Comparison of ENCODE assay signal across 8 cellular contexts in the genomic region with DNA sequence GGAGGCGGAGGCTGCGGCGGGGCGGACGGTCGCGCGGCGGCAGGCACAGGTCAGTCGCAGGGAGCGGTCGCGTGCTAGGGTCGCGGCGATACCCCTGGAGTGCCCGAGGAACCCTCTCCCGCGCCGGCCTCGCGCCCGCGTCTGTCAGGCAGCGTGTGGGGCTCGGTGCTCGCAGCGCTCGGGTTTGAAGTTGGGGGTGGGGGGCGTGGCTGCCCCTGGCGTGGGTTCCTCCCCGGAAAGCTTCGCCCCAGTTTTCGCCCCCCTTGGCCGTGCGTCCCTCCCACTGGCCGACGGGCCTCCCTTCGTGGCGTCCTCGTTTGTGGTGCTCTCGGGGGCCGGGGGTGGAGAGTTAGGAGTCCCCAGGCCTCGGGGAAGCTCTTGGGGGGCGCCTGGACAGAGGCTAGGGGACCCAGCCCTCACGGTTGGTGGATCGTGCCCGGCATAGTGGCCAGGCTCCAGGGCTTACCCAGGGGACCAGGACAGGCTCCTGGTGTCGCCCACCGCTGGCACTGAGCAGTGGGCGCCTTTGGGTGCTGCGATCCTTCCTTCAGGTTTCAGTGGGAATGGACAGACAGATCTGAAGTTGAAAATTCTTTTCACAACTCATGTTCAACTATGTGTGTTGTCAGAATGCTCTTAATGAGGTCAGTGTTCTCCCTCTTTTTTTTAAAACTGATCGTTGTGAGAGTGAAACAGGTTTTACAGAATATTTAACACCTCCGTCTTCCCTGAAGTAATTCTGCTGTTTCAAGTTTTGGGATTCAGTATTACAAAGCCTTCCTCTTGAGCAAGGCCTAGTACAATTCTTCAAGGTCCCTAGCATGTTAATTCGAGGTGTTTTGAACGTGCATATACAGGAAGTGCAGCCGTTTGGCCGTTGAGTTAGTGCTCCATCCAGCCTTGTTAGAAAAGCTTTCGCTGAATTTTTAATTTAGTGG. TPM values are rescaled to one million over a fixed set of nuclear protein-coding genes. Genes with fewer than 3 reads are reported as not detected.
A peak's percentile ranks its signal among the peaks of the same experiment; 100 is the strongest.
DNase-seq lines count a peak whose midpoint lies in the region; ATAC-seq and TF ChIP-seq lines count a peak whose summit lies in the region.

No MANE protein-coding gene starts in this region.

- H3K4me1 Mint-ChIP-seq in activated T-helper 17 cell treated with anti-CD3 and anti-CD28 coated beads, Interleukin-2, amount 50 U/mL, for 72 hours, result peaks cover 19% of the 10 kb centered on the region

- no peaks in the 10 kb centered on the region for H3K27me3 ChIP-seq in gastrocnemius medialis

- peaks cover 13 to 21% of the 10 kb centered on the region in 2 donors for H3K4me1 ChIP-seq in gastrocnemius medialis

- H3K27me3 Mint-ChIP-seq in activated T-helper 17 cell treated with anti-CD3 and anti-CD28 coated beads, Interleukin-2, amount 50 U/mL, for 72 hours, result peaks cover 3% of the 10 kb centered on the region

- peaks cover 0 to 6% of the 10 kb centered on the region in 2 donors for H3K36me3 ChIP-seq in gastrocnemius medialis

- no peak for ATAC-seq in activated T-helper 17 cell treated with anti-CD3 and anti-CD28 coated beads, Interleukin-2, amount 50 U/mL, for 72 hours (replicated peaks)
- peak; percentile 5 to 8 for ATAC-seq in gastrocnemius medialis

- peak overlapping the region; percentile 91 for H3K27ac Mint-ChIP-seq in activated T-helper 17 cell treated with anti-CD3 and anti-CD28 coated beads, Interleukin-2, amount 50 U/mL, for 72 hours

- no peaks in the 10 kb centered on the region for H3K9me3 ChIP-seq in gastrocnemius medialis

- no peak for TF ChIP-seq POLR2A in gastrocnemius medialis (IDR thresholded peaks at IDR 0.05)

- H3K4me3 Mint-ChIP-seq in activated T-helper 17 cell treated with anti-CD3 and anti-CD28 coated beads, Interleukin-2, amount 50 U/mL, for 72 hours, result peak overlapping the region; percentile 89

- intact Hi-C loops in gastrocnemius medialis (cut with DNase I; ENCODE audit: low total_unique reads), result loop anchor here (1.0 to 10.0 kb wide), 4 partner anchors 41 to 439 kb away; partner anchors contain the start of genes PPP4R1, TWSG1 and VAPA

- DNase-seq in NCI-H2081 (lab: John Stamatoyannopoulos, UW), result peak; percentile 3 to 15
- no peak for DNase-seq in NCI-H2081 treated with DMSO at 0.1 percent for 48 hours (lab: John Stamatoyannopoulos, UW)
- no peak for DNase-seq in HFF-Myc (ENCODE audit: extremely low read depth, low read depth)
- DNase-seq in NOMO-1 treated with DMSO at 0.1 percent for 48 hours (lab: John Stamatoyannopoulos, UW; ENCODE audit: unreplicated experiment), result peak; percentile 53
- peak; percentile 15 for DNase-seq in globus pallidus (ENCODE audit: low spot score)
- DNase-seq in gastrocnemius medialis, result peak in 1 of 2 donors; percentile 3
- no peak for DNase-seq in cerebellar nuclear complex (lab: John Stamatoyannopoulos, UW)

- H3K4me3 ChIP-seq in HFF-Myc (replicated peaks; ENCODE audit: low read depth, low read length) (peak overlapping the region; percentile 92), gastrocnemius medialis (peak overlapping the region; percentile 72 to 93 (median 81))

- in situ Hi-C loops in gastrocnemius medialis (cut with MboI; ENCODE audit: low sequenced_read_pairs in 4 of 4), result no loop called here

- no peaks in the 10 kb centered on the region for H3K9me3 Mint-ChIP-seq in activated T-helper 17 cell treated with anti-CD3 and anti-CD28 coated beads, Interleukin-2, amount 50 U/mL, for 72 hours

- H3K27ac ChIP-seq in gastrocnemius medialis, result peak overlapping the region; percentile 83 to 98 (median 91)

- peaks cover 29% of the 10 kb centered on the region for H3K36me3 Mint-ChIP-seq in activated T-helper 17 cell treated with anti-CD3 and anti-CD28 coated beads, Interleukin-2, amount 50 U/mL, for 72 hours (ENCODE audit: low read depth)

- TF ChIP-seq CTCF in HFF-Myc (IDR thresholded peaks at IDR 0.05; ENCODE audit: low read depth, low read length, missing control alignments) (no peak), gastrocnemius medialis (IDR thresholded peaks at IDR 0.05 in 4 of 5, conservative IDR thresholded peaks at IDR 0.05 in 1 of 5) (no peak)

RNA-seq across cellular contexts. Expression of gene RALBP1, which starts 0.6 kb away (rescaled TPM):
- total RNA-seq in activated T-helper 17 cell treated with anti-CD3 and anti-CD28 coated beads, Interleukin-2, amount 50 U/mL, for 72 hours, result 10 to 100 TPM; 53.2 to 62.7 TPM
- 100 to 1,000 TPM in 1 of 4 donors, 10 to 100 TPM in 3; 41.5 to 108 (median 78.1) TPM for total RNA-seq in gastrocnemius medialis

Comparison
In these comparisons a context has a peak if more than half of its experiments do, and no peak if none do; other contexts are left out.
1. DNase-seq: peak in NCI-H2081 (2 of 2), NOMO-1 treated with DMSO at 0.1 percent for 48 hours (single experiment) and globus pallidus (single experiment); none in NCI-H2081 treated with DMSO at 0.1 percent for 48 hours (single experiment), HFF-Myc (single experiment) and cerebellar nuclear complex (0 of 2).